ENCODE assay signal across 26 cellular contexts in genomic region chr2:158505448-158505934, GRCh38. TPM values are rescaled to one million over a fixed set of nuclear protein-coding genes. Genes with fewer than 3 reads are reported as not detected.
DNase-seq lines count a peak whose midpoint lies in the region; ATAC-seq and TF ChIP-seq lines count a peak whose summit lies in the region.
"Had no signal": no experiment of that assay in that cellular context is flagged by ENCODE, and none has a peak within 500 bp of the region (broad histone marks: within the 10 kb centered on the region; RNA-seq: fewer than 3 reads in every experiment).

No MANE protein-coding gene starts in this region.

- peak overlapping the region; percentile 17 for H3K27ac Mint-ChIP-seq in activated CD4-positive, alpha-beta T cell treated with anti-CD3 and anti-CD28 coated beads, Interleukin-2, amount 10 ng/mL, durations not matched to agents 24 days and 14 days
- H3K27ac Mint-ChIP-seq in progenitor cell of endocrine pancreas = peak overlapping the region; percentile 85
- H3K27ac Mint-ChIP-seq: naive thymus-derived CD8-positive, alpha-beta T cell; stimulated activated naive CD8-positive, alpha-beta T cell treated with anti-CD3 and anti-CD28 coated beads, Interleukin-15, Interleukin-2, amounts not matched to agents 100 ng/mL and 50 ng/mL, for 24 hours; type B pancreatic cell had no signal

- DNase-seq in activated CD4-positive, alpha-beta T cell treated with anti-CD3 and anti-CD28 coated beads, Interleukin-2, amount 10 ng/mL, durations not matched to agents 24 days and 14 days = peak; percentile 41
- no peak for DNase-seq in activated CD4-positive, alpha-beta T cell treated with anti-CD3 and anti-CD28 coated beads for 1 hour
- DNase-seq in WERI-Rb-1 = peak; percentile 54
- peak in 1 of 2 donors; percentile 61 for DNase-seq in foreskin keratinocyte
- DNase-seq in progenitor cell of endocrine pancreas (ENCODE audit: low spot score, unreplicated experiment) = no peak
- DNase-seq in dermis blood vessel endothelial cell = no peak
- DNase-seq: activated CD4-positive, alpha-beta T cell treated with anti-CD3 and anti-CD28 coated beads, Interleukin-2, amount 50 U/mL, for 1 hour; activated effector memory CD4-positive, alpha-beta T cell treated with anti-CD3 and anti-CD28 coated beads, Interleukin-2, amount 50 U/mL, for 16 hours; caudate nucleus; heart right ventricle; Kasumi-1; lower lobe of right lung; naive thymus-derived CD8-positive, alpha-beta T cell; NCI-H1092 treated with DMSO at 0.1 percent for 48 hours; NCI-H2029 treated with DMSO at 0.1 percent for 48 hours; NCI-H446 treated with DMSO at 0.1 percent for 48 hours; RPMI8226; stimulated activated CD4-positive, alpha-beta T cell treated with anti-CD3 and anti-CD28 coated beads, Interleukin-2, amount 100 ng/mL, for 48 hours had no signal

- no peaks in the 10 kb centered on the region for H3K27me3 Mint-ChIP-seq in activated CD4-positive, alpha-beta T cell treated with anti-CD3 and anti-CD28 coated beads, Interleukin-2, amount 10 ng/mL, durations not matched to agents 24 days and 14 days
- H3K27me3 Mint-ChIP-seq in progenitor cell of endocrine pancreas = no peaks in the 10 kb centered on the region
- H3K27me3 Mint-ChIP-seq: stimulated activated naive CD8-positive, alpha-beta T cell treated with anti-CD3 and anti-CD28 coated beads, Interleukin-15, Interleukin-2, amounts not matched to agents 100 ng/mL and 50 ng/mL, for 24 hours; type B pancreatic cell had no signal

- H3K9me3 ChIP-seq in WERI-Rb-1 (ENCODE audit: severe bottlenecking) = no peaks in the 10 kb centered on the region
- H3K9me3 ChIP-seq: BLaER1, heart right ventricle, lower lobe of right lung, prostate gland had no signal

- no peaks in the 10 kb centered on the region for H3K9me3 Mint-ChIP-seq in activated CD4-positive, alpha-beta T cell treated with anti-CD3 and anti-CD28 coated beads, Interleukin-2, amount 10 ng/mL, durations not matched to agents 24 days and 14 days
- H3K9me3 Mint-ChIP-seq in progenitor cell of endocrine pancreas (ENCODE audit: low read depth) = no peaks in the 10 kb centered on the region
- H3K9me3 Mint-ChIP-seq: naive thymus-derived CD8-positive, alpha-beta T cell; stimulated activated naive CD8-positive, alpha-beta T cell treated with anti-CD3 and anti-CD28 coated beads, Interleukin-15, Interleukin-2, amounts not matched to agents 100 ng/mL and 50 ng/mL, for 24 hours; type B pancreatic cell had no signal

- no peak overlapping the region for H3K4me3 Mint-ChIP-seq in activated CD4-positive, alpha-beta T cell treated with anti-CD3 and anti-CD28 coated beads, Interleukin-2, amount 10 ng/mL, durations not matched to agents 24 days and 14 days
- no peak overlapping the region for H3K4me3 Mint-ChIP-seq in progenitor cell of endocrine pancreas (ENCODE audit: low read depth)
- H3K4me3 Mint-ChIP-seq: stimulated activated naive CD8-positive, alpha-beta T cell treated with anti-CD3 and anti-CD28 coated beads, Interleukin-15, Interleukin-2, amounts not matched to agents 100 ng/mL and 50 ng/mL, for 24 hours; type B pancreatic cell had no signal

- no peak for TF ChIP-seq CTCF in WERI-Rb-1 (IDR thresholded peaks at IDR 0.05; ENCODE audit: low read depth, low read length)
- TF ChIP-seq CTCF in foreskin keratinocyte (conservative IDR thresholded peaks at IDR 0.05) = no peak
- TF ChIP-seq CTCF in progenitor cell of endocrine pancreas (IDR thresholded peaks at IDR 0.05; ENCODE audit: unreplicated experiment) = no peak

- H3K36me3 Mint-ChIP-seq in activated CD4-positive, alpha-beta T cell treated with anti-CD3 and anti-CD28 coated beads, Interleukin-2, amount 10 ng/mL, durations not matched to agents 24 days and 14 days (ENCODE audit: low read depth) = no peaks in the 10 kb centered on the region
- no peaks in the 10 kb centered on the region for H3K36me3 Mint-ChIP-seq in progenitor cell of endocrine pancreas (ENCODE audit: insufficient read depth)

- no peaks in the 10 kb centered on the region for H3K36me3 ChIP-seq in WERI-Rb-1
- H3K36me3 ChIP-seq: BLaER1, heart right ventricle, lower lobe of right lung, prostate gland had no signal

- H3K27ac ChIP-seq in WERI-Rb-1 (peak overlapping the region; percentile 9; the same call in 1 of the 2 replicates), foreskin keratinocyte (no peak overlapping the region)
- H3K27ac ChIP-seq: BLaER1, lower lobe of right lung, prostate gland had no signal

- H3K4me3 ChIP-seq in WERI-Rb-1 (ENCODE audit: low read depth, low read length) = no peak overlapping the region
- H3K4me3 ChIP-seq: BLaER1, GM12878, heart right ventricle, lower lobe of right lung, prostate gland had no signal

- ATAC-seq in foreskin keratinocyte (peak; percentile 72), HG03432 (IDR thresholded peaks at IDR 0.05; ENCODE audit: unreplicated experiment) (no peak), HG02759 (IDR thresholded peaks at IDR 0.05; ENCODE audit: unreplicated experiment) (no peak)
- ATAC-seq: GM12878; HCT116; lower lobe of right lung; naive thymus-derived CD8-positive, alpha-beta T cell had no signal

- H3K4me1 Mint-ChIP-seq in activated CD4-positive, alpha-beta T cell treated with anti-CD3 and anti-CD28 coated beads, Interleukin-2, amount 10 ng/mL, durations not matched to agents 24 days and 14 days = peaks cover 8% of the 10 kb centered on the region
- peaks cover 20% of the 10 kb centered on the region for H3K4me1 Mint-ChIP-seq in progenitor cell of endocrine pancreas (ENCODE audit: low read depth)

- intact Hi-C loops in activated CD4-positive, alpha-beta T cell treated with anti-CD3 and anti-CD28 coated beads, Interleukin-2, amount 10 ng/mL, durations not matched to agents 24 days and 14 days (cut with micrococcal nuclease) = no loop called here

- H3K4me1 ChIP-seq in foreskin keratinocyte = peaks cover 43% of the 10 kb centered on the region
- H3K4me1 ChIP-seq: BLaER1, prostate gland had no signal

- H3K27me3 ChIP-seq in WERI-Rb-1 (ENCODE audit: insufficient read depth, low read depth, severe bottlenecking) (no peaks in the 10 kb centered on the region), foreskin keratinocyte (no peaks in the 10 kb centered on the region)
- H3K27me3 ChIP-seq: BLaER1, heart right ventricle had no signal

RNA-seq across cellular contexts. Expression of gene PKP4, which starts 48.7 kb away (rescaled TPM):
- total RNA-seq in activated CD4-positive, alpha-beta T cell treated with anti-CD3 and anti-CD28 coated beads, Interleukin-2, amount 10 ng/mL, durations not matched to agents 24 days and 14 days = 31.5 and 32.6 TPM in 2 replicates
- total RNA-seq in foreskin keratinocyte (47.9 and 58.2 TPM in 2 replicates), progenitor cell of endocrine pancreas (62.9 and 75.3 TPM in 2 replicates), dermis blood vessel endothelial cell (63.7 and 98.2 TPM in 2 replicates)
- polyA plus RNA-seq in foreskin keratinocyte = 21.6 and 26.6 TPM in 2 replicates

RNA-seq across cellular contexts. Expression of gene CCDC148, which starts 48.9 kb away (rescaled TPM):
- not detected in 2 replicates for total RNA-seq in activated CD4-positive, alpha-beta T cell treated with anti-CD3 and anti-CD28 coated beads, Interleukin-2, amount 10 ng/mL, durations not matched to agents 24 days and 14 days
- total RNA-seq in foreskin keratinocyte (0.51 and 0.71 TPM in 2 replicates), progenitor cell of endocrine pancreas (3.9 and 4.6 TPM in 2 replicates), dermis blood vessel endothelial cell (0.42 and 0.51 TPM in 2 replicates)
- 0.25 and 0.30 TPM in 2 replicates for polyA plus RNA-seq in foreskin keratinocyte
- total RNA-seq: GM12878; naive thymus-derived CD8-positive, alpha-beta T cell had no signal
- polyA plus RNA-seq: naive thymus-derived CD8-positive, alpha-beta T cell had no signal

Comparison
In these comparisons a context has a peak if more than half of its experiments do, and no peak if none do; other contexts are left out.
1. DNase-seq: peak in activated CD4-positive, alpha-beta T cell treated with anti-CD3 and anti-CD28 coated beads, Interleukin-2, amount 10 ng/mL, durations not matched to agents 24 days and 14 days (single experiment) and WERI-Rb-1 (single experiment); none in activated CD4-positive, alpha-beta T cell treated with anti-CD3 and anti-CD28 coated beads for 1 hour (single experiment), progenitor cell of endocrine pancreas (single experiment) and dermis blood vessel endothelial cell (single experiment).